ENCODE assay signal across 1 cellular context in the genomic region with DNA sequence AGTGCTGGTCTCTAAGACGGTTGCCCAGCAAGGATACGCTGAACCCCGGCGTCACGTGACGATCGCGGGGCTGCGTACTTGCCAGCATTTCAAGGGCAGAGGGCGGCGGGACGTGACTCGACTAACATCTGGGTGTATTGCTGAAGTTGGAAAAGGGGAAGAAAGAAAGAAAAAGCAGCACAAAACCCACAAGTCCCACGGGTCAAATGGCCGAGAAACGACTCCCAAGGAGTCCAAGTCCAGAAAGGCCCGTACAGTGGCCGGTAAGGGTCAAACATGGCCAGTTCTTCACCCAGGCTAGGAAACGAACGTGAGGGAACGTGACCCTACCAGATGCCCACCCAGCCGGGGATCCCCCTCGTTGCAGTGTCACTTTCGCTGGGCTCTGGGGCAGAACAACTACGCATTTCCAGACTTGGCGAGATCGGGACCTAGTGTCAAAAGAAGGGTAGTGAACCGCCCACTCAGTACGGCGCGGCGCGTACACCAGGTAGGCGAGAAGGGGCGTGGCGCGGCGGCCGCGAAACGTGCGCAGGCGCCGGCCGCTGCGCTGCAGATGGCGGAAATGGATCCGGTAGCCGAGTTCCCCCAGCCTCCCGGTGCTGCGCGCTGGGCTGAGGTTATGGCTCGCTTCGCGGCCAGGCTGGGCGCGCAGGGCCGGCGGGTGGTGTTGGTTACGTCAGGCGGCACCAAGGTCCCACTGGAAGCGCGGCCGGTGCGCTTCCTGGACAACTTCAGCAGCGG.
TF ChIP-seq lines count a peak whose summit lies in the region.

Gene PPCS (plus strand): TSS at position 534 of the 744 bp plus-strand sequence. CDS start 23 bp downstream, at position 557.
A gene with protein sequence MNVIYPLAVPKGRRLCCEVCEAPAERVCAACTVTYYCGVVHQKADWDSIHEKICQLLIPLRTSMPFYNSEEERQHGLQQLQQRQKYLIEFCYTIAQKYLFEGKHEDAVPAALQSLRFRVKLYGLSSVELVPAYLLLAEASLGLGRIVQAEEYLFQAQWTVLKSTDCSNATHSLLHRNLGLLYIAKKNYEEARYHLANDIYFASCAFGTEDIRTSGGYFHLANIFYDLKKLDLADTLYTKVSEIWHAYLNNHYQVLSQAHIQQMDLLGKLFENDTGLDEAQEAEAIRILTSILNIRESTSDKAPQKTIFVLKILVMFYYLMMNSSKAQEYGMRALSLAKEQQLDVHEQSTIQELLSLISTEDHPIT (minus strand): TSS at position 13 of the 744 bp plus-strand sequence. CDS start 25 bp downstream, outside the sequence.

TF ChIP-seq in GM23338, 12 proteins besides CTCF, POLR2A, EP300 and RAD21 (continued from another document):
- no peak for TF ChIP-seq ZNF462 (CRISPR knock-in tag; IDR thresholded peaks at IDR 0.05)
- no peak for TF ChIP-seq EZH2phosphoT487 (IDR thresholded peaks at IDR 0.05; ENCODE audit: unreplicated experiment)
- TF ChIP-seq POLR2AphosphoS5 (IDR thresholded peaks at IDR 0.05; ENCODE audit: low read depth), result peak; percentile 68
- TF ChIP-seq STAT1 (IDR thresholded peaks at IDR 0.05; ENCODE audit: unreplicated experiment), result no peak
